16 cellular contexts compared by ENCODE assay signal in the genomic region with DNA sequence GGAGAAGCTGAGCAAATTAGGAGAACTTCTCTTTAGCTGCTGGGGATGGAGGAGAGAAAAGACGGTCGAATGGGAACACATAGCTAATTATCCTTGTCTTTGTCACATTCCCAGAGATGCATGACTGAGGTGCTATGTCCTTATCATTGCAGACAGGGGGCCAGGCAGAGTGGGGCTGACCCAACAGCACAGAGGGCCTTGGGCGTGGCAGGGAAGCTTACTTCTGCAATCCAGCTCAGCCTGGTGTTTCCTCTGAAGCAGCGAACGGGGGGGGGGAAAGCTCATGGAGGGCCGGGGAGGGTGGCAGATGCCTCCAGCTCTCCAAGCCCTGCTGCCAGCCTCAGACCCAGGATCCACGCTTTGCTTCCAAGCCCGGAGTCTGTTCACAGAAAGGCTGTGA. TPM values are rescaled to one million over a fixed set of nuclear protein-coding genes. Genes with fewer than 3 reads are reported as not detected.
A peak's percentile ranks its signal among the peaks of the same experiment; 100 is the strongest.
DNase-seq lines count a peak whose midpoint lies in the region; ATAC-seq, FAIRE-seq and TF ChIP-seq lines count a peak whose summit lies in the region.
"Had no signal": no experiment of that assay in that cellular context is flagged by ENCODE, and none has a peak within 500 bp of the region (broad histone marks: within the 10 kb centered on the region; RNA-seq: fewer than 3 reads in every experiment).

No MANE protein-coding gene starts in this region.

- H3K9me3 ChIP-seq in Caco-2 (no peaks in the 10 kb centered on the region), K562 (replicated peaks; ENCODE audit: control insufficient read depth, insufficient read depth, low read depth, low read length) (no peaks in the 10 kb centered on the region), lower lobe of right lung (no peaks in the 10 kb centered on the region)
- H3K9me3 ChIP-seq: vagina had no signal

- TF ChIP-seq CTCF in Caco-2 (IDR thresholded peaks at IDR 0.05; ENCODE audit: insufficient read depth in 1 of 2, low read depth in 1 of 2, low read length in 1 of 2, severe bottlenecking in 1 of 2, unreplicated experiment in 1 of 2) = peak in 1 of 2 experiments; percentile 18
- TF ChIP-seq CTCF in K562 (IDR thresholded peaks at IDR 0.05 in 2 of 3, conservative IDR thresholded peaks at IDR 0.05 in 1 of 3; ENCODE audit: insufficient read depth in 2 of 3, low read depth in 1 of 3, low read length in 3 of 3) = peak in 1 of 3 experiments; percentile 18; a peak in 1 of 6 replicates
- TF ChIP-seq CTCF in lower lobe of right lung (IDR thresholded peaks at IDR 0.05) = no peak

- H2AFZ ChIP-seq in K562 (ENCODE audit: low read depth, low read length) = no peak overlapping the region

- no peaks in the 10 kb centered on the region for H3K9me1 ChIP-seq in K562 (ENCODE audit: control insufficient read depth, insufficient read depth, low read length)

- peak; percentile 72 for FAIRE-seq in K562 (lab: Jason Lieb, UNC)
- FAIRE-seq: GM12891 had no signal

- H3K27ac ChIP-seq in K562 (ENCODE audit: extremely low read depth, low read depth, low read length) = no peak overlapping the region
- H3K27ac ChIP-seq in lower lobe of right lung = peak overlapping the region; percentile 6
- H3K27ac ChIP-seq: vagina had no signal

- no peaks in the 10 kb centered on the region for H3K36me3 ChIP-seq in Caco-2 (ENCODE audit: control insufficient read depth, insufficient read depth, low read length)
- H3K36me3 ChIP-seq in K562 (ENCODE audit: control insufficient read depth, insufficient read depth, low read length) = no peaks in the 10 kb centered on the region
- H3K36me3 ChIP-seq in lower lobe of right lung = no peaks in the 10 kb centered on the region
- H3K36me3 ChIP-seq: vagina had no signal

- DNase-seq in Caco-2 = peak; percentile 31 to 49
- peak; percentile 57 for DNase-seq in NCI-H524 treated with DMSO at 0.1 percent for 48 hours (lab: John Stamatoyannopoulos, UW)
- peak; percentile 34 to 57 (median 42) for DNase-seq in K562 (ENCODE audit: extremely low read depth in 1 of 4, low spot score in 3 of 4)
- DNase-seq in lower lobe of right lung = peak; percentile 75
- no peak for DNase-seq in NCI-H2227 treated with DMSO at 0.1 percent for 48 hours (lab: John Stamatoyannopoulos, UW)
- DNase-seq: activated CD4-positive, alpha-beta T cell treated with anti-CD3 and anti-CD28 coated beads, Interleukin-2, amount 50 U/mL, for 4 hours; dermis blood vessel endothelial cell; DMS53; stimulated activated CD4-positive, alpha-beta T cell treated with anti-CD3 and anti-CD28 coated beads, Interleukin-4, amount 100 ng/mL, for 24 hours; stimulated activated naive B cell treated with anti-CD40 and anti-IgM and Interleukin-4, amounts not matched to agents 10 μg/mL and 1 μg/mL and 100 μg/mL, for 72 hours had no signal

- H3K27me3 Mint-ChIP-seq in Caco-2 (ENCODE audit: insufficient read depth, unreplicated experiment) = no peaks in the 10 kb centered on the region

- no peak overlapping the region for H3K4me3 Mint-ChIP-seq in Caco-2 (ENCODE audit: unreplicated experiment)
- H3K4me3 Mint-ChIP-seq: stimulated activated naive B cell treated with anti-CD40 and anti-IgM and Interleukin-4, amounts not matched to agents 10 μg/mL and 1 μg/mL and 100 μg/mL, for 72 hours; T-cell had no signal

- H3K4me2 ChIP-seq in K562 (ENCODE audit: insufficient read depth, low read length) = peak overlapping the region; percentile 0; the same call in 1 of the 2 replicates

- H3K4me1 Mint-ChIP-seq in Caco-2 (ENCODE audit: low read depth, unreplicated experiment) = peaks cover 33% of the 10 kb centered on the region
- H3K4me1 Mint-ChIP-seq: T-cell had no signal

- no peak overlapping the region for H3K9ac ChIP-seq in K562 (ENCODE audit: insufficient read depth in 1 of 2, low read depth in 2 of 2, low read length in 2 of 2)

- no peaks in the 10 kb centered on the region for H3K36me3 Mint-ChIP-seq in Caco-2 (ENCODE audit: insufficient read depth, unreplicated experiment)
- H3K36me3 Mint-ChIP-seq: T-cell had no signal

- H3K4me1 ChIP-seq in Caco-2 (peaks cover 9% of the 10 kb centered on the region), K562 (replicated peaks in 1 of 2; ENCODE audit: control insufficient read depth in 2 of 2, insufficient read depth in 2 of 2, low read length in 2 of 2) (peaks cover 5 to 8% of the 10 kb centered on the region in 2 experiments; a peak in 3 of 5 replicates), lower lobe of right lung (peaks cover 11% of the 10 kb centered on the region)

- no TSS peak for BruUV-seq in Caco-2 (replicated peaks; lab: Mats Ljungman, UMichigan)
- no TSS peak for BruUV-seq in K562 (replicated peaks; lab: Mats Ljungman, UMichigan)

- ATAC-seq in K562 (peak; percentile 91), lower lobe of right lung (peak; percentile 45 to 61), HG02678 (IDR thresholded peaks at IDR 0.05; ENCODE audit: unreplicated experiment) (no peak), GM18909 (IDR thresholded peaks at IDR 0.05; ENCODE audit: poor library complexity, unreplicated experiment) (no peak), HG02759 (IDR thresholded peaks at IDR 0.05; ENCODE audit: unreplicated experiment) (no peak)
- ATAC-seq: stimulated activated naive B cell treated with anti-CD40 and anti-IgM and Interleukin-4, amounts not matched to agents 10 μg/mL and 1 μg/mL and 100 μg/mL, for 72 hours; T-cell had no signal

- no peak overlapping the region for H3K27ac Mint-ChIP-seq in Caco-2 (ENCODE audit: unreplicated experiment)
- H3K27ac Mint-ChIP-seq: stimulated activated naive B cell treated with anti-CD40 and anti-IgM and Interleukin-4, amounts not matched to agents 10 μg/mL and 1 μg/mL and 100 μg/mL, for 72 hours; T-cell had no signal

- H3K4me3 ChIP-seq in Caco-2 (ENCODE audit: low read depth, low read length) = no peak overlapping the region
- no peak overlapping the region for H3K4me3 ChIP-seq in K562
- no peak overlapping the region for H3K4me3 ChIP-seq in lower lobe of right lung
- H3K4me3 ChIP-seq: vagina had no signal

- no peaks in the 10 kb centered on the region for H4K20me1 ChIP-seq in K562 (replicated peaks; ENCODE audit: control insufficient read depth, insufficient read depth, low read length)

- CTCF ChIA-PET in Caco-2 (lab: Charles Lee) = no interaction called here
- CTCF ChIA-PET in K562 (lab: Yijun Ruan, JAX; ENCODE audit: low intra/inter-chr PET ratio) = no interaction called here

- intact Hi-C loops in Caco-2 (cut with micrococcal nuclease; ENCODE audit: unreplicated experiment) (no loop called here), K562 (cut with micrococcal nuclease) (no loop called here), lower lobe of right lung (cut with DNase I) (no loop called here)

- no peaks in the 10 kb centered on the region for H3K79me2 ChIP-seq in K562 (ENCODE audit: control insufficient read depth, insufficient read depth, low read length)

- peaks cover 13% of the 10 kb centered on the region for H3K9me3 Mint-ChIP-seq in Caco-2 (ENCODE audit: unreplicated experiment)
- H3K9me3 Mint-ChIP-seq: T-cell had no signal

- 3% methylated on average over 5 of the region's 8 CpGs for WGBS in K562 (ENCODE audit: insufficient coverage, low coverage, missing lambda C conversion rate)

- no peak for TF ChIP-seq POLR2A in K562 (conservative IDR thresholded peaks at IDR 0.05)

- no peak for TF ChIP-seq EP300 in K562 (IDR thresholded peaks at IDR 0.05; ENCODE audit: low read length)

- in situ Hi-C loops in K562 (cut with MboI) = no loop called here

- POLR2A ChIA-PET in Caco-2 (lab: Charles Lee) = no interaction called here
- POLR2A ChIA-PET in K562 (lab: Yijun Ruan, JAX) = interaction anchor here (0.5 to 1.6 kb wide), 4 partner anchors 9 to 404 kb away, joined by 3 to 4 read pairs (median 4); no protein-coding TSS in a partner anchor

- TF ChIP-seq RAD21 in K562 (CRISPR knock-in tag; conservative IDR thresholded peaks at IDR 0.05 in 1 of 2, IDR thresholded peaks at IDR 0.05 in 1 of 2) = no peak

- H3K27me3 ChIP-seq in Caco-2 (replicated peaks; ENCODE audit: control insufficient read depth, insufficient read depth, low read length) (no peaks in the 10 kb centered on the region), K562 (ENCODE audit: control insufficient read depth in 2 of 2, insufficient read depth in 2 of 2, low read length in 2 of 2) (peaks cover 3% of the 10 kb centered on the region in 2 experiments; a peak in 2 of 5 replicates), lower lobe of right lung (ENCODE audit: low read depth) (no peaks in the 10 kb centered on the region)
- H3K27me3 ChIP-seq: vagina had no signal

TF ChIP-seq in K562, 482 proteins besides CTCF, POLR2A, EP300 and RAD21 (continues in another document):
- TF ChIP-seq ZNF3 (CRISPR knock-in tag; IDR thresholded peaks at IDR 0.05) = no peak
- no peak for TF ChIP-seq ZNF143 (CRISPR knock-in tag; IDR thresholded peaks at IDR 0.05)
- peak; percentile 61; the same call in 1 of the 2 replicates for TF ChIP-seq CTBP1 (IDR thresholded peaks at IDR 0.05; ENCODE audit: borderline replicate concordance)
- TF ChIP-seq ZNF707 (CRISPR knock-in tag; conservative IDR thresholded peaks at IDR 0.05) = no peak
- TF ChIP-seq TEAD4 (IDR thresholded peaks at IDR 0.05; ENCODE audit: low read length) = peak; percentile 41; the same call in 1 of the 2 replicates
- TF ChIP-seq TEAD4 (CRISPR knock-in tag; IDR thresholded peaks at IDR 0.05; ENCODE audit: borderline replicate concordance) = no peak
- no peak for TF ChIP-seq ERF (CRISPR knock-in tag; IDR thresholded peaks at IDR 0.05)
- TF ChIP-seq ETV1 (tag; conservative IDR thresholded peaks at IDR 0.05; ENCODE audit: low read depth) = no peak

RNA-seq across cellular contexts. Expression of a gene that starts 50.8 kb away (rescaled TPM):
- 0.21 TPM in 1 of 2 replicates, not detected in the other for total RNA-seq in Caco-2 (2022)
- total RNA-seq in K562 (2011; cell fraction: chromatin; rRNA removed; ENCODE audit: low replicate concordance) = not detected in 2 replicates
- not detected in 2 replicates for total RNA-seq in K562 (2011; cell fraction: nucleolus; rRNA removed)
- total RNA-seq in K562 (2011; cell fraction: nucleoplasm; rRNA removed) = not detected in 2 replicates
- not detected in 2 replicates for total RNA-seq in K562 (2014; rRNA removed)
- total RNA-seq in K562 (2014; rRNA removed; fragmentation: Illumina TruSeq; extraction: Trizol) = not detected in 2 replicates
- total RNA-seq in K562 (2015; rRNA removed; fragmentation: Illumina TruSeq; extraction: Trizol) = not detected in 2 replicates
- total RNA-seq in K562 (2021) = 0.24 and 0.27 TPM in 2 replicates
- polyA plus RNA-seq in K562 (2011; rRNA removed) = not detected in 2 replicates
- polyA plus RNA-seq in K562 (2011; cell fraction: cytosol; rRNA removed) = not detected in 2 replicates
- polyA plus RNA-seq in K562 (2011; cell fraction: nucleus; rRNA removed) = not detected in 2 replicates
- not detected in 2 replicates for polyA plus RNA-seq in K562 (2012)
- not detected in 2 replicates for polyA plus RNA-seq in K562 (2014; fragmentation: Illumina TruSeq; extraction: Trizol)
- not detected for polyA plus RNA-seq in K562 (2014; fragmentation: Nextera tagmentation; extraction: Ambion mirVana)
- not detected in 2 replicates for polyA plus RNA-seq in K562 (2014; rRNA removed)
- polyA minus RNA-seq in K562 (2011; rRNA and poly(A)+ RNA removed) = not detected in 2 replicates
- not detected in 2 replicates for polyA minus RNA-seq in K562 (2011; cell fraction: cytosol; rRNA and poly(A)+ RNA removed)
- not detected in 2 replicates for polyA minus RNA-seq in K562 (2011; cell fraction: nucleus; rRNA and poly(A)+ RNA removed)
- 341 TPM for total RNA-seq in lower lobe of right lung

Comparison
In these comparisons a context has a peak if more than half of its experiments do, and no peak if none do; other contexts are left out.
1. ATAC-seq: peak in K562 (single experiment) and lower lobe of right lung (2 of 2); none in HG02678 (single experiment), GM18909 (single experiment) and HG02759 (single experiment).
2. RNA of a gene that starts 50.8 kb away (total RNA-seq): 341 TPM in lower lobe of right lung (single experiment); 0.21 TPM in Caco-2 and 0.24 to 0.27 TPM in K562; every median in the first group is over 100 times any median in the second.